ENCODE assay signal across 1 cellular context in genomic region chr2:10285578-10286198, GRCh38.
TF ChIP-seq lines count a peak whose summit lies in the region.

No MANE protein-coding gene starts in this region.

TF ChIP-seq in HepG2, 621 proteins besides CTCF, POLR2A, EP300 and RAD21 (continued from another document):
- TF ChIP-seq NFIB (CRISPR knock-in tag; IDR thresholded peaks at IDR 0.05; ENCODE audit: borderline replicate concordance): no peak
- no peak for TF ChIP-seq ZNF562 (CRISPR knock-in tag; IDR thresholded peaks at IDR 0.05; ENCODE audit: borderline replicate concordance)
- peak; percentile 58; the same call in 1 of the 2 replicates for TF ChIP-seq ZNF672 (CRISPR knock-in tag; IDR thresholded peaks at IDR 0.05)
- TF ChIP-seq ZBTB25 (CRISPR knock-in tag; IDR thresholded peaks at IDR 0.05): no peak
- TF ChIP-seq MIXL1 (CRISPR knock-in tag; IDR thresholded peaks at IDR 0.05): no peak
- TF ChIP-seq ZNF414 (CRISPR knock-in tag; IDR thresholded peaks at IDR 0.05): no peak
- peak; percentile 78; the same call in 1 of the 2 replicates for TF ChIP-seq ZNF546 (CRISPR knock-in tag; conservative IDR thresholded peaks at IDR 0.05)
- TF ChIP-seq ZNF770 (CRISPR knock-in tag; IDR thresholded peaks at IDR 0.05): peak; percentile 100
- no peak for TF ChIP-seq SIX1 (CRISPR knock-in tag; IDR thresholded peaks at IDR 0.05; ENCODE audit: borderline replicate concordance)
- no peak for TF ChIP-seq SAFB2 (CRISPR knock-in tag; IDR thresholded peaks at IDR 0.05; ENCODE audit: borderline replicate concordance, low read depth)
- peak; percentile 86; the same call in 1 of the 2 replicates for TF ChIP-seq MAX (IDR thresholded peaks at IDR 0.05)
- TF ChIP-seq ELF4 (CRISPR knock-in tag; IDR thresholded peaks at IDR 0.05; ENCODE audit: borderline replicate concordance): no peak
- TF ChIP-seq HDAC2 (CRISPR knock-in tag; IDR thresholded peaks at IDR 0.05): peak; percentile 68; the same call in 1 of the 2 replicates
- no peak for TF ChIP-seq LRRFIP1 (CRISPR knock-in tag; conservative IDR thresholded peaks at IDR 0.05)
- TF ChIP-seq ZBTB10 (CRISPR knock-in tag; IDR thresholded peaks at IDR 0.05; ENCODE audit: borderline replicate concordance): no peak; the same call in 1 of the 2 replicates
- TF ChIP-seq ZNF274 (CRISPR knock-in tag; IDR thresholded peaks at IDR 0.05): peak; percentile 76
- no peak for TF ChIP-seq ZNF773 (CRISPR knock-in tag; IDR thresholded peaks at IDR 0.05; ENCODE audit: borderline replicate concordance)
- no peak for TF ChIP-seq SMARCE1 (IDR thresholded peaks at IDR 0.05; ENCODE audit: borderline replicate concordance)
- no peak for TF ChIP-seq ZNF550 (CRISPR knock-in tag; IDR thresholded peaks at IDR 0.05; ENCODE audit: borderline replicate concordance)
- TF ChIP-seq RBFOX2 (IDR thresholded peaks at IDR 0.05; ENCODE audit: low read depth, low read length): peak; percentile 81
- no peak; the same call in 1 of the 2 replicates for TF ChIP-seq KLF13 (CRISPR knock-in tag; IDR thresholded peaks at IDR 0.05)
- 0 out of 2 replicates have a peak, but pooled peaks have one; percentile 48 for TF ChIP-seq GLI4 (CRISPR knock-in tag; IDR thresholded peaks at IDR 0.05; ENCODE audit: borderline replicate concordance)
- no peak for TF ChIP-seq SNAPC4 (CRISPR knock-in tag; IDR thresholded peaks at IDR 0.05)
- TF ChIP-seq ZFP37 (CRISPR knock-in tag; IDR thresholded peaks at IDR 0.05; ENCODE audit: borderline replicate concordance): no peak
- TF ChIP-seq ZNF576 (CRISPR knock-in tag; IDR thresholded peaks at IDR 0.05): 0 out of 2 replicates have a peak, but pooled peaks have one; percentile 60
- peak; percentile 85; the same call in 1 of the 2 replicates for TF ChIP-seq HOXA9 (CRISPR knock-in tag; IDR thresholded peaks at IDR 0.05; ENCODE audit: borderline replicate concordance)
- no peak for TF ChIP-seq ZNF224 (CRISPR knock-in tag; IDR thresholded peaks at IDR 0.05)
- peak; percentile 44; the same call in 1 of the 2 replicates for TF ChIP-seq ZNF326 (CRISPR knock-in tag; IDR thresholded peaks at IDR 0.05; ENCODE audit: borderline replicate concordance)
- TF ChIP-seq FLYWCH1 (CRISPR knock-in tag; IDR thresholded peaks at IDR 0.05): no peak
- no peak for TF ChIP-seq GMEB2 (CRISPR knock-in tag; IDR thresholded peaks at IDR 0.05; ENCODE audit: low read depth)
- 0 out of 2 replicates have a peak, but pooled peaks have one; percentile 83 for TF ChIP-seq ZFP41 (CRISPR knock-in tag; IDR thresholded peaks at IDR 0.05; ENCODE audit: borderline replicate concordance)
- TF ChIP-seq ZNF501 (CRISPR knock-in tag; IDR thresholded peaks at IDR 0.05): 0 out of 2 replicates have a peak, but pooled peaks have one; percentile 24
- TF ChIP-seq ZNF275 (CRISPR knock-in tag; IDR thresholded peaks at IDR 0.05; ENCODE audit: borderline replicate concordance): no peak
- peak; percentile 28 for TF ChIP-seq PTBP1 (IDR thresholded peaks at IDR 0.05; ENCODE audit: low read depth, low read length, poor library complexity, severe bottlenecking)
- no peak; the same call in 1 of the 2 replicates for TF ChIP-seq CENPT (CRISPR knock-in tag; IDR thresholded peaks at IDR 0.05; ENCODE audit: low read depth)
